ENCODE assay signal across 7 cellular contexts in the genomic region with DNA sequence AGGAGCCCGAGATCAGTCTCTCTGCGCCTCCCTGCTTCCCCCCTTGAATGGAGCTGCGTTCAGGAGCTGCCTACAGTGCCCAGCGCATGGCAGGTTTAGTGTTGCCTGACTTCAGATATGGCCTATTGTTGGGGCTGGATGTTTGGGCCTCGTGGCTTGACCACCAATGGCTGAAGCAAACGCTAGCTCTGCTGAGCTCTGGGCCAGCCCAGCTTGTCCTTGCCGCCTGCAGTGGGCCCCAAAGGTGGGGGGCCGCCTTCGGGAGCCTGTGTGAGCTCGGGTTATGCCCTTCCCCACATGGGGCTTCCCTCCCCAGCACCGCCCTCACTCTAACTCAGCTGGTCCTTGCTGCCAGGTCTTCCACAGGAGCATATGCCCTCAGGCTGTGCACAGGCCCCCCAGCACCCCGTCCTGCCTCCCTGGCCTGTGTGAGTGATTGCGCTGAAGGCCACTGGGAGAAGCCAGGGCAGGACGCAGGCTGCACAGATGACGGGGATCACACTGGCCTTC. TPM values are rescaled to one million over a fixed set of nuclear protein-coding genes. Genes with fewer than 3 reads are reported as not detected.
DNase-seq lines count a peak whose midpoint lies in the region; ATAC-seq and TF ChIP-seq lines count a peak whose summit lies in the region.

No MANE protein-coding gene starts in this region.

- H3F3A ChIP-seq in GM23338 (replicated peaks; ENCODE audit: low read depth) = 0 out of 2 replicates have a peak, but pooled peaks cover 6% of the 10 kb centered on the region

- WGBS in right cardiac atrium = 82% methylated on average over 15 of the region's 15 CpGs

- H2AFZ ChIP-seq in GM23338 = no peak overlapping the region

- peaks cover 7% of the 10 kb centered on the region for H3K79me2 ChIP-seq in GM23338 (replicated peaks; ENCODE audit: insufficient read depth)

- no peaks in the 10 kb centered on the region for H4K20me1 ChIP-seq in GM23338 (replicated peaks; ENCODE audit: insufficient read depth)

- H3K27me3 Mint-ChIP-seq in GM23338 (ENCODE audit: insufficient read depth, low read depth, poor library complexity) (peaks cover 12% of the 10 kb centered on the region), T-helper 17 cell (peaks cover 7% of the 10 kb centered on the region)

- intact Hi-C loops in right cardiac atrium (cut with DNase I) = no loop called here

- no peak for TF ChIP-seq CTCF in GM23338 (conservative IDR thresholded peaks at IDR 0.05; ENCODE audit: low read depth in 2 of 2)

- H3K27ac Mint-ChIP-seq in GM23338 (peak overlapping the region; percentile 56; the same call in 1 of the 2 replicates), T-helper 17 cell (no peak overlapping the region)

- peak; percentile 37 for DNase-seq in GM23338 (ENCODE audit: low spot score)
- no peak for DNase-seq in T-helper 17 cell
- peak in 1 of 3 donors; percentile 73 for DNase-seq in right cardiac atrium
- DNase-seq in NCI-H524 treated with DMSO at 0.1 percent for 48 hours (lab: John Stamatoyannopoulos, UW) = no peak
- DNase-seq in activated T-cell treated with anti-CD3 and anti-CD28 coated beads, Interleukin-2, amount 50 U/mL, for 1 hour = no peak
- DNase-seq in DMS153 treated with DMSO at 0.1 percent for 48 hours (lab: John Stamatoyannopoulos, UW; ENCODE audit: unreplicated experiment) = no peak

- no peaks in the 10 kb centered on the region for H3K36me3 Mint-ChIP-seq in GM23338 (ENCODE audit: low read depth)
- H3K36me3 Mint-ChIP-seq in T-helper 17 cell (ENCODE audit: low read depth) = peaks cover 2% of the 10 kb centered on the region

- H3K27ac ChIP-seq in GM23338 (ENCODE audit: low read depth) (no peak overlapping the region), right cardiac atrium (ENCODE audit: low read length) (peak overlapping the region; percentile 44), skeletal muscle tissue (ENCODE audit: low read depth, low read length) (peak overlapping the region; percentile 64)

- H3K4me3 Mint-ChIP-seq in GM23338 (peak overlapping the region; percentile 65; the same call in 2 of the 3 replicates), T-helper 17 cell (peak overlapping the region; percentile 97)

- H3K9ac ChIP-seq in skeletal muscle tissue (ENCODE audit: low read depth in 1 of 3, low read length in 3 of 3) = peak overlapping the region; percentile 50 to 88 (median 74)

- ATAC-seq in GM23338 (peak; percentile 0; the same call in 1 of the 3 replicates), T-helper 17 cell (no peak), right cardiac atrium (no peak)

- H3K36me3 ChIP-seq in GM23338 (ENCODE audit: insufficient read depth) (no peaks in the 10 kb centered on the region), skeletal muscle tissue (ENCODE audit: control insufficient read depth in 3 of 3, insufficient read depth in 3 of 3, low read length in 3 of 3) (peaks cover 6 to 10% (median 8%) of the 10 kb centered on the region in 3 donors)

- peak overlapping the region; percentile 58 for H3K4me3 ChIP-seq in GM23338
- no peak overlapping the region for H3K4me3 ChIP-seq in right cardiac atrium (ENCODE audit: low read length)
- peak overlapping the region in 2 of 3 donors; percentile 64 to 70 for H3K4me3 ChIP-seq in skeletal muscle tissue (ENCODE audit: low read length in 3 of 3)

- H3K4me2 ChIP-seq in GM23338 = peak overlapping the region; percentile 79; the same call in 1 of the 2 replicates

- H3K4me1 Mint-ChIP-seq in GM23338 = peaks cover 20% of the 10 kb centered on the region
- peaks cover 9% of the 10 kb centered on the region for H3K4me1 Mint-ChIP-seq in T-helper 17 cell

- H3K27me3 ChIP-seq in GM23338 (ENCODE audit: insufficient read depth) (no peaks in the 10 kb centered on the region), right cardiac atrium (ENCODE audit: control insufficient read depth, insufficient read depth) (no peaks in the 10 kb centered on the region), skeletal muscle tissue (ENCODE audit: control insufficient read depth in 3 of 3, insufficient read depth in 3 of 3, low read length in 3 of 3) (no peaks in the 10 kb centered on the region)

- H3K4me1 ChIP-seq in GM23338 (ENCODE audit: insufficient read depth) (peaks cover 24% of the 10 kb centered on the region), right cardiac atrium (ENCODE audit: control insufficient read depth, insufficient read depth, low read length) (peaks cover 5% of the 10 kb centered on the region), skeletal muscle tissue (ENCODE audit: control insufficient read depth in 3 of 3, insufficient read depth in 3 of 3, low read length in 3 of 3) (peaks cover 31 to 39% (median 38%) of the 10 kb centered on the region in 3 donors)

- H3K9me2 ChIP-seq in GM23338 (ENCODE audit: insufficient read depth) = no peaks in the 10 kb centered on the region

- H3K9me3 ChIP-seq in T-helper 17 cell (ENCODE audit: control insufficient read depth, low read length, poor library complexity, severe bottlenecking) (no peaks in the 10 kb centered on the region), right cardiac atrium (ENCODE audit: control insufficient read depth, low read length) (no peaks in the 10 kb centered on the region), skeletal muscle tissue (ENCODE audit: control insufficient read depth in 3 of 3, low read length in 3 of 3) (no peaks in the 10 kb centered on the region)

- peaks cover 4% of the 10 kb centered on the region; the same call in 2 of the 3 replicates for H3K9me3 Mint-ChIP-seq in GM23338

TF ChIP-seq in GM23338, 12 proteins besides CTCF, POLR2A, EP300 and RAD21 (continues in another document):
- TF ChIP-seq STAT1 (IDR thresholded peaks at IDR 0.05; ENCODE audit: unreplicated experiment) = no peak
- no peak for TF ChIP-seq JUNB (IDR thresholded peaks at IDR 0.05; ENCODE audit: unreplicated experiment)
- no peak for TF ChIP-seq ETS1 (IDR thresholded peaks at IDR 0.05)
- TF ChIP-seq ZNF331 (CRISPR knock-in tag; IDR thresholded peaks at IDR 0.05; ENCODE audit: low read depth) = no peak
- no peak for TF ChIP-seq NANOG (IDR thresholded peaks at IDR 0.05; ENCODE audit: borderline replicate concordance)

RNA-seq across cellular contexts. Expression of gene METTL26, which starts 2.0 kb away (rescaled TPM):
- total RNA-seq in GM23338 (2014; rRNA removed; shearing (Covaris generic)) = 131 and 153 TPM in 2 replicates
- 223 and 225 TPM in 2 replicates for polyA plus RNA-seq in GM23338 (2016; fragmentation: Nextera tagmentation; extraction: Ambion mirVana)
- total RNA-seq in T-helper 17 cell = 10 to 100 TPM; 39.2 to 40.4 TPM
- total RNA-seq in right cardiac atrium = 10 to 100 TPM; 55.4 to 60.3 (median 56.6) TPM
- polyA plus RNA-seq in right cardiac atrium = 128 TPM
- total RNA-seq in skeletal muscle tissue = 32.4 TPM

RNA-seq across cellular contexts. Expression of gene MCRIP2, which starts 3.5 kb away (rescaled TPM):
- 53.2 and 64.3 TPM in 2 replicates for total RNA-seq in GM23338 (2014; rRNA removed; shearing (Covaris generic))
- polyA plus RNA-seq in GM23338 (2016; fragmentation: Nextera tagmentation; extraction: Ambion mirVana) (67.7 and 80.2 TPM in 2 replicates), right cardiac atrium (141 TPM)
- total RNA-seq in T-helper 17 cell (10 to 100 TPM; 15.7 to 17.1 TPM), right cardiac atrium (100 to 1,000 TPM in 1 of 4 donors, 10 to 100 TPM in 3; 71.2 to 121 (median 85.6) TPM), skeletal muscle tissue (20.4 TPM)

RNA-seq across cellular contexts. Expression of gene WFIKKN1, which starts 7.3 kb away (rescaled TPM):
- total RNA-seq in GM23338 (2014; rRNA removed; shearing (Covaris generic)) = 6.8 and 11.2 TPM in 2 replicates
- polyA plus RNA-seq in GM23338 (2016; fragmentation: Nextera tagmentation; extraction: Ambion mirVana) (3.5 and 4.0 TPM in 2 replicates), right cardiac atrium (0.29 TPM)
- total RNA-seq in T-helper 17 cell (under 1 TPM; 0.10 to 0.18 TPM), right cardiac atrium (under 1 TPM; 0.15 to 0.70 (median 0.20) TPM), skeletal muscle tissue (0.52 TPM)

RNA-seq across cellular contexts. Expression of gene WDR90, which starts 11.1 kb away (rescaled TPM):
- 42.2 and 44.4 TPM in 2 replicates for total RNA-seq in GM23338 (2014; rRNA removed; shearing (Covaris generic))
- polyA plus RNA-seq in GM23338 (2016; fragmentation: Nextera tagmentation; extraction: Ambion mirVana) (25.9 and 26.3 TPM in 2 replicates), right cardiac atrium (8.1 TPM)
- total RNA-seq in T-helper 17 cell (10 to 100 TPM; 11.1 to 15.3 TPM), right cardiac atrium (10 to 100 TPM; 10.5 to 13.7 (median 12.0) TPM), skeletal muscle tissue (6.3 TPM)

RNA-seq across cellular contexts. Expression of gene RHOT2, which starts 29.8 kb away (rescaled TPM):
- 93.8 and 129 TPM in 2 replicates for total RNA-seq in GM23338 (2014; rRNA removed; shearing (Covaris generic))
- polyA plus RNA-seq in GM23338 (2016; fragmentation: Nextera tagmentation; extraction: Ambion mirVana) (159 and 163 TPM in 2 replicates), right cardiac atrium (101 TPM)
- total RNA-seq in T-helper 17 cell (100 to 1,000 TPM; 190 to 203 TPM), right cardiac atrium (100 to 1,000 TPM in 1 of 4 donors, 10 to 100 TPM in 3; 84.3 to 104 (median 90.8) TPM), skeletal muscle tissue (14.1 TPM)
